In the genomic region with DNA sequence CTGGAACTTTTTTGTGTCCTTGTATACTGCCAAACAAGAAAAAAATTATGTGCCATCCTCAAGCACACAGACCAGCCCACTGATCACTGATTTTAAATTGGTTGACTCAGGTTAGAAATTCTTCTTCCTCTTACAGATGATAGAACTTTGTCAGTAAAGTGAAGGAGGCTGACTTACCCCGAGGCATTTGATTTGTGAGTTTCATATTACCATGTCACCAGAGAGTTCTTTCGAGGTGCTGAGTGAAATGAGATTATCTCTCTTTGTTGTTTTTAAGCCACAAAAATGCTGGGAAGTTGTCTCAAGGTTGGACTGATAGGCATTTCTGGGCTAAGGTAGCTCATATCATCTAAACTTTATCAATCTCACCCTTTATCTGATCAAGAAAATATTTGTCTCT, we compare ENCODE assay signal across 29 cellular contexts.
"Had no signal": no experiment of that assay in that cellular context is flagged by ENCODE, and none has a peak within 500 bp of the region (broad histone marks: within the 10 kb centered on the region; RNA-seq: fewer than 3 reads in every experiment).

No MANE protein-coding gene starts in this region.

- H3K9me3 Mint-ChIP-seq: activated CD4-positive, alpha-beta memory T cell treated with anti-CD3 and anti-CD28 coated beads for 36 hours; activated CD4-positive, alpha-beta T cell treated with anti-CD3 and anti-CD28 coated beads, Interleukin-2, amount 10 ng/mL, durations not matched to agents 24 days and 14 days; activated naive CD4-positive, alpha-beta T cell treated with anti-CD3 and anti-CD28 coated beads, Interleukin-2, amount 10 ng/mL, durations not matched to agents 7 days and 5 days; activated naive CD8-positive, alpha-beta T cell treated with anti-CD3 and anti-CD28 coated beads, Interleukin-2, amount 10 ng/mL, durations not matched to agents 7 days and 5 days; activated T-helper 1 cell treated with anti-CD3 and anti-CD28 coated beads, Interleukin-12 subunit alpha, Interleukin-12 subunit beta, Interleukin-2, Interleukin-4 antibody, amounts not matched to agents 30 ng/mL and 10 ng/mL and 1 ng/mL, durations not matched to agents 14 hours and 24 hours and 36 hours; effector memory CD8-positive, alpha-beta T cell; nephron; stimulated activated naive CD8-positive, alpha-beta T cell treated with anti-CD3 and anti-CD28 coated beads, Interleukin-15, amount 100 ng/mL, for 72 hours; type B pancreatic cell had no signal

- H3K27ac Mint-ChIP-seq: activated CD4-positive, alpha-beta memory T cell treated with anti-CD3 and anti-CD28 coated beads for 36 hours; activated CD4-positive, alpha-beta T cell treated with anti-CD3 and anti-CD28 coated beads, Interleukin-2, amount 10 ng/mL, durations not matched to agents 24 days and 14 days; activated naive CD4-positive, alpha-beta T cell treated with anti-CD3 and anti-CD28 coated beads, Interleukin-2, amount 10 ng/mL, durations not matched to agents 7 days and 5 days; activated naive CD8-positive, alpha-beta T cell treated with anti-CD3 and anti-CD28 coated beads, Interleukin-2, amount 10 ng/mL, durations not matched to agents 7 days and 5 days; activated T-helper 1 cell treated with anti-CD3 and anti-CD28 coated beads, Interleukin-12 subunit alpha, Interleukin-12 subunit beta, Interleukin-2, Interleukin-4 antibody, amounts not matched to agents 30 ng/mL and 10 ng/mL and 1 ng/mL, durations not matched to agents 14 hours and 24 hours and 36 hours; effector memory CD8-positive, alpha-beta T cell; nephron; T-helper 17 cell; type B pancreatic cell had no signal

- DNase-seq: activated CD4-positive, alpha-beta memory T cell treated with anti-CD3 and anti-CD28 coated beads for 36 hours; activated CD4-positive, alpha-beta T cell treated with anti-CD3 and anti-CD28 coated beads, Interleukin-2, amount 10 ng/mL, durations not matched to agents 24 days and 14 days; activated CD4-positive, CD25-positive, alpha-beta regulatory T cell treated with anti-CD3 and anti-CD28 coated beads, Interleukin-2, amount 50 U/mL, for 72 hours; activated CD8-positive, alpha-beta memory T cell treated with anti-CD3 and anti-CD28 coated beads, Interleukin-2, amount 50 U/mL, for 4 hours; activated gamma-delta T cell; activated naive CD4-positive, alpha-beta T cell treated with anti-CD3 and anti-CD28 coated beads, Interleukin-2, amount 10 ng/mL, durations not matched to agents 7 days and 5 days; activated naive CD8-positive, alpha-beta T cell treated with anti-CD3 and anti-CD28 coated beads, Interleukin-2, amount 10 ng/mL, durations not matched to agents 7 days and 5 days; activated T-cell treated with anti-CD3 and anti-CD28 coated beads, Interleukin-2, amount 50 U/mL, for 1 hour; amniotic stem cell; brain microvascular endothelial cell; caudate nucleus; cortex of kidney; effector memory CD8-positive, alpha-beta T cell; heart left ventricle; hypothalamus; left ventricle myocardium inferior; mesendoderm; mucosa of descending colon; posterior cingulate gyrus; right cardiac atrium; stimulated activated CD4-positive, alpha-beta T cell treated with anti-CD3 and anti-CD28 coated beads, Interleukin-12 subunit alpha, Interleukin-12 subunit beta, amount 100 ng/mL, for 4 hours; stimulated activated CD4-positive, alpha-beta T cell treated with anti-CD3 and anti-CD28 coated beads, Interleukin-4, amount 100 ng/mL, for 1 hour; stimulated activated naive CD8-positive, alpha-beta T cell treated with anti-CD3 and anti-CD28 coated beads, Interleukin-15, amount 100 ng/mL, for 72 hours; substantia nigra; T-helper 17 cell; uterus had no signal

- H3K27me3 Mint-ChIP-seq: activated CD4-positive, alpha-beta memory T cell treated with anti-CD3 and anti-CD28 coated beads for 36 hours; T-helper 17 cell; type B pancreatic cell had no signal

- ATAC-seq: effector memory CD8-positive, alpha-beta T cell; heart left ventricle; mucosa of descending colon; right cardiac atrium; stimulated activated naive CD8-positive, alpha-beta T cell treated with anti-CD3 and anti-CD28 coated beads, Interleukin-15, amount 100 ng/mL, for 72 hours; T-helper 17 cell had no signal

- H3K4me3 Mint-ChIP-seq: activated CD4-positive, alpha-beta memory T cell treated with anti-CD3 and anti-CD28 coated beads for 36 hours; activated CD4-positive, alpha-beta T cell treated with anti-CD3 and anti-CD28 coated beads, Interleukin-2, amount 10 ng/mL, durations not matched to agents 24 days and 14 days; activated naive CD4-positive, alpha-beta T cell treated with anti-CD3 and anti-CD28 coated beads, Interleukin-2, amount 10 ng/mL, durations not matched to agents 7 days and 5 days; activated naive CD8-positive, alpha-beta T cell treated with anti-CD3 and anti-CD28 coated beads, Interleukin-2, amount 10 ng/mL, durations not matched to agents 7 days and 5 days; activated T-helper 1 cell treated with anti-CD3 and anti-CD28 coated beads, Interleukin-12 subunit alpha, Interleukin-12 subunit beta, Interleukin-2, Interleukin-4 antibody, amounts not matched to agents 30 ng/mL and 10 ng/mL and 1 ng/mL, durations not matched to agents 14 hours and 24 hours and 36 hours; effector memory CD8-positive, alpha-beta T cell; nephron; stimulated activated naive CD8-positive, alpha-beta T cell treated with anti-CD3 and anti-CD28 coated beads, Interleukin-15, amount 100 ng/mL, for 72 hours; T-helper 17 cell; type B pancreatic cell had no signal

- H3K36me3 Mint-ChIP-seq: activated CD4-positive, alpha-beta memory T cell treated with anti-CD3 and anti-CD28 coated beads for 36 hours; activated naive CD4-positive, alpha-beta T cell treated with anti-CD3 and anti-CD28 coated beads, Interleukin-2, amount 10 ng/mL, durations not matched to agents 7 days and 5 days; activated naive CD8-positive, alpha-beta T cell treated with anti-CD3 and anti-CD28 coated beads, Interleukin-2, amount 10 ng/mL, durations not matched to agents 7 days and 5 days; type B pancreatic cell had no signal
